ENCODE assay signal across 8 cellular contexts in genomic region chr12:389138-390096, GRCh38. TPM values are rescaled to one million over a fixed set of nuclear protein-coding genes. Genes with fewer than 3 reads are reported as not detected.
DNase-seq lines count a peak whose midpoint lies in the region; ATAC-seq lines count a peak whose summit lies in the region.

TSS of gene KDM5A (minus strand) at chr12:389320. CDS start at chr12:389091, 229 bp downstream.

- peak within 1 kb of the TSS; percentile 98 to 100 (median 99) for H3K4me3 Mint-ChIP-seq in immature natural killer cell

- no peaks in the 10 kb centered on the region for H3K9me3 Mint-ChIP-seq in immature natural killer cell

- in situ Hi-C loops in T47D (cut with HindIII; ENCODE audit: low pct_unique_long_range_greater_than_20kb, low sequenced_read_pairs): no loop called here

- H3K36me3 Mint-ChIP-seq in immature natural killer cell: peaks cover 5% of the 10 kb centered on the region in 3 donors

- DNase-seq in T-helper 1 cell (peak; percentile 80 to 93 (median 87)), T47D (ENCODE audit: low read depth in 1 of 2, low spot score in 1 of 2) (peak; percentile 81 to 96), immature natural killer cell (peak; percentile 87 to 93 (median 91)), NCI-H1417 treated with DMSO at 0.1 percent for 48 hours (lab: John Stamatoyannopoulos, UW) (no peak), NCI-H2029 treated with DMSO at 0.1 percent for 48 hours (lab: John Stamatoyannopoulos, UW) (no peak)
- peak; percentile 81 for DNase-seq in stimulated activated CD4-positive, alpha-beta T cell treated with anti-CD3 and anti-CD28 coated beads, Interleukin-12 subunit alpha, Interleukin-12 subunit beta, amount 100 ng/mL, for 4 hours

- peak within 1 kb of the TSS; percentile 97 to 100 (median 98) for H3K27ac Mint-ChIP-seq in immature natural killer cell

- peaks cover 8 to 14% (median 13%) of the 10 kb centered on the region in 3 donors for H3K27me3 Mint-ChIP-seq in immature natural killer cell (ENCODE audit: low read depth in 3 of 3)

- ATAC-seq in GM18861 (IDR thresholded peaks at IDR 0.05; ENCODE audit: unreplicated experiment): peak; percentile 79
- peak; percentile 76 for ATAC-seq in HG03064 (IDR thresholded peaks at IDR 0.05; ENCODE audit: low read depth, unreplicated experiment)

- H3K4me1 Mint-ChIP-seq in immature natural killer cell: peaks cover 50 to 57% of the 10 kb centered on the region in 2 donors

RNA-seq across cellular contexts. Expression of gene KDM5A, which starts in this region (rescaled TPM):
- polyA plus RNA-seq in immature natural killer cell: 10 to 100 TPM; 42.4 to 89.5 (median 59.6) TPM

Comparison
In these comparisons a context has a peak if more than half of its experiments do, and no peak if none do; other contexts are left out.
1. DNase-seq: peak in T-helper 1 cell (5 of 5), T47D (2 of 2), immature natural killer cell (3 of 3) and stimulated activated CD4-positive, alpha-beta T cell treated with anti-CD3 and anti-CD28 coated beads, Interleukin-12 subunit alpha, Interleukin-12 subunit beta, amount 100 ng/mL, for 4 hours (single experiment); none in NCI-H1417 treated with DMSO at 0.1 percent for 48 hours (single experiment) and NCI-H2029 treated with DMSO at 0.1 percent for 48 hours (single experiment).